ENCODE assay signal across 20 cellular contexts in genomic region chr2:200797242-200797770, GRCh38. TPM values are rescaled to one million over a fixed set of nuclear protein-coding genes. Genes with fewer than 3 reads are reported as not detected.
A peak's percentile ranks its signal among the peaks of the same experiment; 100 is the strongest.
DNase-seq lines count a peak whose midpoint lies in the region; ATAC-seq and TF ChIP-seq lines count a peak whose summit lies in the region.
"Had no signal": no experiment of that assay in that cellular context is flagged by ENCODE, and none has a peak within 500 bp of the region (broad histone marks: within the 10 kb centered on the region; RNA-seq: fewer than 3 reads in every experiment).

No MANE protein-coding gene starts in this region.

- intact Hi-C loops in left lung (cut with DNase I) (no loop called here), upper lobe of right lung (cut with DNase I) (no loop called here)

- TF ChIP-seq CTCF in cardiac fibroblast (IDR thresholded peaks at IDR 0.05; ENCODE audit: low read depth, low read length): no peak
- no peak for TF ChIP-seq CTCF in left lung (IDR thresholded peaks at IDR 0.05)
- TF ChIP-seq CTCF in upper lobe of right lung (IDR thresholded peaks at IDR 0.05): no peak

- H3K27ac ChIP-seq in left lung (no peak overlapping the region), upper lobe of right lung (no peak overlapping the region)
- H3K27ac ChIP-seq: 22Rv1, KMS-11, neutrophil had no signal

- H3K4me1 ChIP-seq in left lung (peaks cover 0 to 7% of the 10 kb centered on the region in 2 donors), upper lobe of right lung (peaks cover 4% of the 10 kb centered on the region)

- ATAC-seq in left lung: peak; percentile 71
- peak; percentile 31 for ATAC-seq in upper lobe of right lung
- no peak for ATAC-seq in GM19455 (IDR thresholded peaks at IDR 0.05; ENCODE audit: unreplicated experiment)
- no peak for ATAC-seq in HG03442 (IDR thresholded peaks at IDR 0.05; ENCODE audit: unreplicated experiment)
- ATAC-seq in HG03280 (IDR thresholded peaks at IDR 0.05; ENCODE audit: unreplicated experiment): no peak
- ATAC-seq: activated CD4-positive, alpha-beta T cell treated with anti-CD3 and anti-CD28 coated beads for 36 hours; effector memory CD8-positive, alpha-beta T cell; stimulated activated naive CD8-positive, alpha-beta T cell treated with anti-CD3 and anti-CD28 coated beads, Interleukin-15, amount 100 ng/mL, for 72 hours had no signal

- H3K9me3 ChIP-seq in left lung: no peaks in the 10 kb centered on the region
- no peaks in the 10 kb centered on the region for H3K9me3 ChIP-seq in upper lobe of right lung
- H3K9me3 ChIP-seq: neutrophil had no signal

- H3K27me3 ChIP-seq in left lung (no peaks in the 10 kb centered on the region), upper lobe of right lung (no peaks in the 10 kb centered on the region)
- H3K27me3 ChIP-seq: neutrophil had no signal

- peak; percentile 31 for DNase-seq in SIG-M5 treated with dmso at 0.1 percent for 504 hours (lab: John Stamatoyannopoulos, UW; ENCODE audit: unreplicated experiment)
- DNase-seq in SIG-M5 (lab: John Stamatoyannopoulos, UW): no peak
- DNase-seq in cardiac fibroblast (ENCODE audit: low read depth in 2 of 2): peak; percentile 49 to 63
- no peak for DNase-seq in left lung
- no peak for DNase-seq in upper lobe of right lung
- DNase-seq: activated CD4-positive, alpha-beta T cell treated with anti-CD3 and anti-CD28 coated beads for 36 hours; caudate nucleus; CD4-positive, alpha-beta memory T cell; effector memory CD8-positive, alpha-beta T cell; immature natural killer cell; midbrain; NCI-H187 treated with DMSO at 0.1 percent for 48 hours; NCI-H82; stimulated activated naive CD8-positive, alpha-beta T cell treated with anti-CD3 and anti-CD28 coated beads, Interleukin-15, amount 100 ng/mL, for 72 hours had no signal

- no peak overlapping the region for H3K4me3 ChIP-seq in cardiac fibroblast (replicated peaks in 1 of 2; ENCODE audit: low read depth in 2 of 2, low read length in 2 of 2)
- no peak overlapping the region for H3K4me3 ChIP-seq in left lung
- no peak overlapping the region for H3K4me3 ChIP-seq in upper lobe of right lung

- no peaks in the 10 kb centered on the region for H3K36me3 ChIP-seq in left lung
- no peaks in the 10 kb centered on the region for H3K36me3 ChIP-seq in upper lobe of right lung
- H3K36me3 ChIP-seq: neutrophil had no signal

RNA-seq across cellular contexts. Expression of gene BZW1, which starts 14.4 kb away (rescaled TPM):
- 100 to 1,000 TPM; 211 TPM for total RNA-seq in left lung
- total RNA-seq in upper lobe of right lung: 158 TPM

Comparison
In these comparisons a context has a peak if more than half of its experiments do, and no peak if none do; other contexts are left out.
1. DNase-seq: peak in SIG-M5 treated with dmso at 0.1 percent for 504 hours (single experiment) and cardiac fibroblast (2 of 2); none in SIG-M5 (single experiment), left lung (0 of 2) and upper lobe of right lung (single experiment).
2. ATAC-seq: peak in left lung (single experiment) and upper lobe of right lung (single experiment); none in GM19455 (single experiment), HG03442 (single experiment) and HG03280 (single experiment).